20 cellular contexts compared by ENCODE assay signal in the genomic region with DNA sequence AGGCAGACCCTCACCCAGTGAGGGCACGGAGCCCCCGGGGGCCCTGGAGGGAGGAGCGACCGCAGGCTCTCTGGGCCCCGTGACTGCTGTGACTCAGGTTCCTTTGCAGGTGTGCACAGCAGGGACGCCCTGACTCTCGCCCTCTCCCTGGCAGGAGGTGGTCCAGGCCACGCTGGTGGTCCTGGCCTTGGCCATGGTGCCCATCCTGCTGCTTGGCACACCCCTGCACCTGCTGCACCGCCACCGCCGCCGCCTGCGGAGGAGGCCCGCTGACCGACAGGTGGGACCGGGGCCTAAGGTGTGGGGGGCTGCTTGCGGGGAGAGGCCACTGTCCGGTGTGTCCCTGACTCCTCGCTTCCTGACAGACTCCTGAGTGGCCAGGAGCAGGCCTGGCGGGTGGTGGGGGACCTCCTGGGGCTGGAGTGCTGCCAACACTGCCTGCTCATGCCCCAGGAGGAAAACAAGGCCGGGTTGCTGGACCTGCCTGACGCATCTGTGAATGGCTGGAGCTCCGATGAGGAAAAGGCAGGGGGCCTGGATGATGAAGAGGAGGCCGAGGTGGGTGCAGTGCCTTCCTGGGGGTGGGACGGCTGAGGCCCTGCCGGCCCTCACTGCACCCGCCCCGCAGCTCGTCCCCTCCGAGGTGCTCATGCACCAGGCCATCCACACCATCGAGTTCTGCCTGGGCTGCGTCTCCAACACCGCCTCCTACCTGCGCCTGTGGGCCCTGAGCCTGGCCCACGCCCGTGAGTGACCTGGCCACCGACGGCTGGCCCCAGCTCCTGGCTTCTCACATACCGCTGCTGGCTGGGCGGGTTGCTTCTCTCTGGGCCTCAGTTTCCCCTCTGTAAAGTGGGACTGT. TPM values are rescaled to one million over a fixed set of nuclear protein-coding genes. Genes with fewer than 3 reads are reported as not detected.
A peak's percentile ranks its signal among the peaks of the same experiment; 100 is the strongest.
DNase-seq lines count a peak whose midpoint lies in the region; ATAC-seq, FAIRE-seq and TF ChIP-seq lines count a peak whose summit lies in the region.
"Had no signal": no experiment of that assay in that cellular context is flagged by ENCODE, and none has a peak within 500 bp of the region (broad histone marks: within the 10 kb centered on the region; RNA-seq: fewer than 3 reads in every experiment).

No MANE protein-coding gene starts in this region.

- H3K9ac ChIP-seq in K562 (ENCODE audit: insufficient read depth in 1 of 2, low read depth in 2 of 2, low read length in 2 of 2): no peak overlapping the region; a peak in 1 of 4 replicates
- H3K9ac ChIP-seq: parathyroid adenoma had no signal

- intact Hi-C loops in K562 (cut with micrococcal nuclease) (no loop called here), pancreas (cut with DNase I) (loop anchor here in 1 of 3 donors (10.0 kb wide), 1 partner anchor 155 kb away; no protein-coding TSS in a partner anchor), esophagus muscularis mucosa (cut with DNase I) (no loop called here)

- 91% methylated on average over 12 of the region's 40 CpGs for WGBS in K562 (ENCODE audit: insufficient coverage, low coverage, missing lambda C conversion rate)
- 70 to 76% methylated on average over 34 to 40 of the region's 40 CpGs for WGBS in pancreas, 2 donors
- WGBS in esophagus muscularis mucosa: 91% methylated on average over 21 of the region's 40 CpGs

- TF ChIP-seq POLR2A in K562 (conservative IDR thresholded peaks at IDR 0.05): no peak
- no peak for TF ChIP-seq POLR2A in esophagus muscularis mucosa (IDR thresholded peaks at IDR 0.05; ENCODE audit: low read depth)

- H3K4me2 ChIP-seq in K562 (ENCODE audit: insufficient read depth, low read length): no peak overlapping the region
- H3K4me2 ChIP-seq: PC-9 had no signal

- CTCF ChIA-PET in K562 (lab: Yijun Ruan, JAX; ENCODE audit: low intra/inter-chr PET ratio): interaction anchor here (0.6 kb wide), 1 partner anchor 247 kb away, joined by 3 read pairs; no protein-coding TSS in a partner anchor

- no peak overlapping the region for H3K27ac Mint-ChIP-seq in activated T-cell treated with anti-CD3 and anti-CD28 coated beads, Interleukin-2, amount 50 U/mL, for 72 hours
- H3K27ac Mint-ChIP-seq: activated naive CD8-positive, alpha-beta T cell treated with anti-CD3 and anti-CD28 coated beads for 36 hours had no signal

- H3K27me3 ChIP-seq in K562 (ENCODE audit: control insufficient read depth in 2 of 2, insufficient read depth in 2 of 2, low read length in 2 of 2) (no peaks in the 10 kb centered on the region), pancreas (no peaks in the 10 kb centered on the region), esophagus muscularis mucosa (no peaks in the 10 kb centered on the region)
- H3K27me3 ChIP-seq: left lung, tibial nerve had no signal

- ATAC-seq in activated T-cell treated with anti-CD3 and anti-CD28 coated beads, Interleukin-2, amount 50 U/mL, for 72 hours (replicated peaks in 1 of 2): no peak
- ATAC-seq in K562 (no peak), pancreas (peak; percentile 24 to 38 (median 30)), GM21381 (IDR thresholded peaks at IDR 0.05; ENCODE audit: unreplicated experiment) (no peak)
- ATAC-seq: activated T-cell treated with anti-CD3 and anti-CD28 coated beads, Interleukin-2, amount 50 U/mL, for 4 hours; left lung had no signal

- no peaks in the 10 kb centered on the region for H3K9me3 Mint-ChIP-seq in activated T-cell treated with anti-CD3 and anti-CD28 coated beads, Interleukin-2, amount 50 U/mL, for 72 hours
- H3K9me3 Mint-ChIP-seq: activated naive CD8-positive, alpha-beta T cell treated with anti-CD3 and anti-CD28 coated beads for 36 hours; activated T-cell treated with anti-CD3 and anti-CD28 coated beads, Interleukin-2, amount 50 U/mL, for 4 hours had no signal

- H3K27ac ChIP-seq in K562 (ENCODE audit: extremely low read depth, low read depth, low read length): no peak overlapping the region
- H3K27ac ChIP-seq in pancreas: peak overlapping the region; percentile 17 to 64 (median 40)
- H3K27ac ChIP-seq in esophagus muscularis mucosa (replicated peaks in 1 of 4): no peak overlapping the region
- H3K27ac ChIP-seq: left lung, parathyroid adenoma, PC-9, SK-N-MC, tibial nerve had no signal

- H3K27me3 Mint-ChIP-seq in activated T-cell treated with anti-CD3 and anti-CD28 coated beads, Interleukin-2, amount 50 U/mL, for 72 hours (ENCODE audit: low read depth): no peaks in the 10 kb centered on the region
- H3K27me3 Mint-ChIP-seq: activated naive CD8-positive, alpha-beta T cell treated with anti-CD3 and anti-CD28 coated beads for 36 hours had no signal

- H4K20me1 ChIP-seq in K562 (replicated peaks; ENCODE audit: control insufficient read depth, insufficient read depth, low read length): no peaks in the 10 kb centered on the region; the same call in 1 of the 2 replicates

- no peak for TF ChIP-seq RAD21 in K562 (CRISPR knock-in tag; conservative IDR thresholded peaks at IDR 0.05 in 1 of 2, IDR thresholded peaks at IDR 0.05 in 1 of 2)

- TF ChIP-seq CTCF in K562 (IDR thresholded peaks at IDR 0.05 in 2 of 3, conservative IDR thresholded peaks at IDR 0.05 in 1 of 3; ENCODE audit: insufficient read depth in 2 of 3, low read depth in 1 of 3, low read length in 3 of 3) (no peak), pancreas (IDR thresholded peaks at IDR 0.05) (no peak), esophagus muscularis mucosa (IDR thresholded peaks at IDR 0.05) (no peak)

- H3K4me3 ChIP-seq in K562 (no peak overlapping the region), pancreas (no peak overlapping the region), esophagus muscularis mucosa (no peak overlapping the region)
- H3K4me3 ChIP-seq: left lung, PC-9, SK-N-MC, tibial nerve had no signal

- FAIRE-seq in K562 (lab: Jason Lieb, UNC) (no peak), pancreas (lab: Jason Lieb, UNC) (no peak)
- FAIRE-seq: A204.1, H54 had no signal

- H2AFZ ChIP-seq in K562 (ENCODE audit: low read depth, low read length): no peak overlapping the region
- H2AFZ ChIP-seq: parathyroid adenoma, PC-9 had no signal

- DNase-seq in activated T-cell treated with anti-CD3 and anti-CD28 coated beads, Interleukin-2, amount 50 U/mL, for 1 hour: peak; percentile 18
- DNase-seq in activated T-cell treated with anti-CD3 and anti-CD28 coated beads, Interleukin-2, amount 50 U/mL, for 72 hours: no peak
- DNase-seq in K562 (ENCODE audit: extremely low read depth in 1 of 4, low spot score in 3 of 4) (no peak), pancreas (peak; percentile 40 to 89 (median 70)), esophagus muscularis mucosa (ENCODE audit: extremely low spot score) (no peak)
- DNase-seq: activated CD4-positive, alpha-beta T cell treated with anti-CD3 and anti-CD28 coated beads, Interleukin-2, amount 50 U/mL, for 1 hour; activated naive CD8-positive, alpha-beta T cell treated with anti-CD3 and anti-CD28 coated beads for 36 hours; activated T-cell treated with anti-CD3 and anti-CD28 coated beads, Interleukin-2, amount 50 U/mL, for 4 hours; DMS79 treated with DMSO at 0.1 percent for 48 hours; effector CD4-positive, alpha-beta T cell; NCI-H2081 treated with DMSO at 0.1 percent for 48 hours; NCI-H526 treated with DMSO at 0.1 percent for 48 hours; PC-9 had no signal

- POLR2A ChIA-PET in K562 (lab: Yijun Ruan, JAX): interaction anchor here (0.6 to 1.1 kb wide), 2 partner anchors 15 to 332 kb away, joined by 3 read pairs; no protein-coding TSS in a partner anchor

- H3K4me3 Mint-ChIP-seq in activated T-cell treated with anti-CD3 and anti-CD28 coated beads, Interleukin-2, amount 50 U/mL, for 72 hours: no peak overlapping the region
- H3K4me3 Mint-ChIP-seq: activated naive CD8-positive, alpha-beta T cell treated with anti-CD3 and anti-CD28 coated beads for 36 hours; activated T-cell treated with anti-CD3 and anti-CD28 coated beads, Interleukin-2, amount 50 U/mL, for 4 hours had no signal

- no peaks in the 10 kb centered on the region for H3K9me3 ChIP-seq in K562 (replicated peaks; ENCODE audit: control insufficient read depth, insufficient read depth, low read depth, low read length)
- H3K9me3 ChIP-seq in pancreas: no peaks in the 10 kb centered on the region
- no peaks in the 10 kb centered on the region for H3K9me3 ChIP-seq in esophagus muscularis mucosa
- H3K9me3 ChIP-seq: left lung, tibial nerve had no signal

- peaks cover 0 to 35% of the 10 kb centered on the region in 2 experiments; a peak in 1 of 5 replicates for H3K4me1 ChIP-seq in K562 (replicated peaks in 1 of 2; ENCODE audit: control insufficient read depth in 2 of 2, insufficient read depth in 2 of 2, low read length in 2 of 2)
- H3K4me1 ChIP-seq in pancreas: peaks cover 0 to 8% (median 0%) of the 10 kb centered on the region in 3 donors
- H3K4me1 ChIP-seq in esophagus muscularis mucosa: peaks cover 0 to 10% (median 7%) of the 10 kb centered on the region in 4 donors
- H3K4me1 ChIP-seq: left lung, parathyroid adenoma had no signal

- BruUV-seq in K562 (replicated peaks; lab: Mats Ljungman, UMichigan): TSS peak; percentile 22

- H3K79me2 ChIP-seq in K562 (ENCODE audit: control insufficient read depth, insufficient read depth, low read length): no peaks in the 10 kb centered on the region
- H3K79me2 ChIP-seq: parathyroid adenoma had no signal

- H3K36me3 ChIP-seq in K562 (ENCODE audit: control insufficient read depth, insufficient read depth, low read length) (peaks cover 87% of the 10 kb centered on the region; the same call in 2 of the 3 replicates), pancreas (peaks cover 8 to 50% (median 10%) of the 10 kb centered on the region in 3 donors), esophagus muscularis mucosa (peaks cover 42 to 94% (median 75%) of the 10 kb centered on the region in 4 donors)

- no peaks in the 10 kb centered on the region for H3K9me1 ChIP-seq in K562 (ENCODE audit: control insufficient read depth, insufficient read depth, low read length)

- TF ChIP-seq EP300 in K562 (IDR thresholded peaks at IDR 0.05; ENCODE audit: low read length) (no peak), esophagus muscularis mucosa (IDR thresholded peaks at IDR 0.05) (no peak)

- peaks cover 0 to 1% of the 10 kb centered on the region in 2 donors for H3K36me3 Mint-ChIP-seq in activated T-cell treated with anti-CD3 and anti-CD28 coated beads, Interleukin-2, amount 50 U/mL, for 72 hours (ENCODE audit: insufficient read depth in 2 of 2)

- H3K4me1 Mint-ChIP-seq in activated T-cell treated with anti-CD3 and anti-CD28 coated beads, Interleukin-2, amount 50 U/mL, for 72 hours (ENCODE audit: low read depth): no peaks in the 10 kb centered on the region
- H3K4me1 Mint-ChIP-seq: activated naive CD8-positive, alpha-beta T cell treated with anti-CD3 and anti-CD28 coated beads for 36 hours had no signal

- in situ Hi-C loops in K562 (cut with MboI): no loop called here

RNA-seq across cellular contexts. Expression of a gene that starts 10.9 kb away (rescaled TPM):
- total RNA-seq in activated T-cell treated with anti-CD3 and anti-CD28 coated beads, Interleukin-2, amount 50 U/mL, for 72 hours: 100 to 1,000 TPM; 141 to 146 TPM
- 106 and 531 TPM in 2 replicates for total RNA-seq in K562 (2011; cell fraction: chromatin; rRNA removed; ENCODE audit: low replicate concordance)
- total RNA-seq in K562 (2011; cell fraction: nucleolus; rRNA removed): 492 and 517 TPM in 2 replicates
- total RNA-seq in K562 (2011; cell fraction: nucleoplasm; rRNA removed): 190 and 232 TPM in 2 replicates
- total RNA-seq in K562 (2014; rRNA removed) (78.0 and 82.8 TPM in 2 replicates), K562 (2014; rRNA removed; fragmentation: Illumina TruSeq; extraction: Trizol) (2.5 and 5.5 TPM in 2 replicates), K562 (2015; rRNA removed; fragmentation: Illumina TruSeq; extraction: Trizol) (24.4 and 28.7 TPM in 2 replicates), K562 (2021) (96.4 and 108 TPM in 2 replicates), pancreas (100 to 1,000 TPM; 166 to 287 (median 201) TPM), esophagus muscularis mucosa (100 to 1,000 TPM in 1 of 4 donors, 10 to 100 TPM in 3; 61.6 to 124 (median 81.4) TPM)
- polyA plus RNA-seq in K562 (2011; rRNA removed) (31.1 and 72.7 TPM in 2 replicates), K562 (2014; fragmentation: Illumina TruSeq; extraction: Trizol) (13.1 and 33.3 TPM in 2 replicates), K562 (2014; fragmentation: Nextera tagmentation; extraction: Ambion mirVana) (1 to 10 TPM in 1 of 2 experiments, under 1 TPM in 1; 0.49 to 1.9 TPM), K562 (2014; rRNA removed) (113 and 143 TPM in 2 replicates), pancreas (1,000 to 10,000 TPM in 1 of 2 donors, 100 to 1,000 TPM in 1; 550 to 1,036 TPM)
- polyA plus RNA-seq in K562 (2011; cell fraction: cytosol; rRNA removed): 56.1 and 92.6 TPM in 2 replicates
- 923 and 1,215 TPM in 2 replicates for polyA plus RNA-seq in K562 (2011; cell fraction: nucleus; rRNA removed)
- 55.4 and 115 TPM in 2 replicates for polyA plus RNA-seq in K562 (2012)
- polyA minus RNA-seq in K562 (2011; rRNA and poly(A)+ RNA removed): 9.7 and 11.0 TPM in 2 replicates
- polyA minus RNA-seq in K562 (2011; cell fraction: cytosol; rRNA and poly(A)+ RNA removed): 28.2 and 33.0 TPM in 2 replicates
- 139 and 154 TPM in 2 replicates for polyA minus RNA-seq in K562 (2011; cell fraction: nucleus; rRNA and poly(A)+ RNA removed)

RNA-seq across cellular contexts. Expression of a gene that starts 19.3 kb away (rescaled TPM):
- 100 to 1,000 TPM; 128 to 129 TPM for total RNA-seq in activated T-cell treated with anti-CD3 and anti-CD28 coated beads, Interleukin-2, amount 50 U/mL, for 72 hours
- total RNA-seq in K562 (2011; cell fraction: chromatin; rRNA removed; ENCODE audit: low replicate concordance): 41.2 and 158 TPM in 2 replicates
- 168 and 170 TPM in 2 replicates for total RNA-seq in K562 (2011; cell fraction: nucleolus; rRNA removed)
- total RNA-seq in K562 (2011; cell fraction: nucleoplasm; rRNA removed): 99.4 and 102 TPM in 2 replicates
- total RNA-seq in K562 (2014; rRNA removed): 351 and 419 TPM in 2 replicates
- 60.0 and 91.3 TPM in 2 replicates for total RNA-seq in K562 (2014; rRNA removed; fragmentation: Illumina TruSeq; extraction: Trizol)
- total RNA-seq in K562 (2015; rRNA removed; fragmentation: Illumina TruSeq; extraction: Trizol): 146 and 150 TPM in 2 replicates
- 271 and 294 TPM in 2 replicates for total RNA-seq in K562 (2021)
- polyA plus RNA-seq in K562 (2011; rRNA removed): 67.2 and 68.7 TPM in 2 replicates
- polyA plus RNA-seq in K562 (2011; cell fraction: cytosol; rRNA removed): 181 and 505 TPM in 2 replicates
- 116 and 178 TPM in 2 replicates for polyA plus RNA-seq in K562 (2011; cell fraction: nucleus; rRNA removed)
- polyA plus RNA-seq in K562 (2012): 247 and 317 TPM in 2 replicates
- polyA plus RNA-seq in K562 (2014; fragmentation: Illumina TruSeq; extraction: Trizol): 101 and 156 TPM in 2 replicates
- polyA plus RNA-seq in K562 (2014; fragmentation: Nextera tagmentation; extraction: Ambion mirVana): 10 to 100 TPM; 36.5 to 65.1 TPM
- polyA plus RNA-seq in K562 (2014; rRNA removed): 241 and 257 TPM in 2 replicates
- polyA minus RNA-seq in K562 (2011; rRNA and poly(A)+ RNA removed): 28.2 and 47.3 TPM in 2 replicates
- 128 and 135 TPM in 2 replicates for polyA minus RNA-seq in K562 (2011; cell fraction: cytosol; rRNA and poly(A)+ RNA removed)
- 55.5 and 65.1 TPM in 2 replicates for polyA minus RNA-seq in K562 (2011; cell fraction: nucleus; rRNA and poly(A)+ RNA removed)
- total RNA-seq in pancreas: 10 to 100 TPM; 43.6 to 70.5 (median 59.0) TPM
- 100 to 1,000 TPM; 116 to 121 TPM for polyA plus RNA-seq in pancreas
- 100 to 1,000 TPM; 178 to 271 (median 198) TPM for total RNA-seq in esophagus muscularis mucosa

RNA-seq across cellular contexts. Expression of a gene that starts 39.6 kb away (rescaled TPM):
- total RNA-seq in activated T-cell treated with anti-CD3 and anti-CD28 coated beads, Interleukin-2, amount 50 U/mL, for 72 hours: under 1 TPM; 0.10 to 0.16 TPM
- 0.14 and 0.70 TPM in 2 replicates for total RNA-seq in K562 (2011; cell fraction: chromatin; rRNA removed; ENCODE audit: low replicate concordance)
- total RNA-seq in K562 (2011; cell fraction: nucleolus; rRNA removed): 0.13 and 0.17 TPM in 2 replicates
- 0.07 and 0.15 TPM in 2 replicates for total RNA-seq in K562 (2011; cell fraction: nucleoplasm; rRNA removed)
- total RNA-seq in K562 (2014; rRNA removed) (0.37 TPM in 1 of 2 replicates, not detected in the other), K562 (2014; rRNA removed; fragmentation: Illumina TruSeq; extraction: Trizol) (0.04 TPM in 1 of 2 replicates, not detected in the other), K562 (2015; rRNA removed; fragmentation: Illumina TruSeq; extraction: Trizol) (0.07 and 0.08 TPM in 2 replicates), K562 (2021) (0.13 and 0.35 TPM in 2 replicates), pancreas (10 to 100 TPM in 2 of 6 donors, 1 to 10 TPM in 4; 3.2 to 13.7 (median 8.0) TPM), esophagus muscularis mucosa (10 to 100 TPM; 10.6 to 17.2 (median 12.6) TPM)
- polyA plus RNA-seq in K562 (2011; rRNA removed) (0.10 and 0.19 TPM in 2 replicates), K562 (2014; fragmentation: Illumina TruSeq; extraction: Trizol) (0.06 and 0.15 TPM in 2 replicates), K562 (2014; fragmentation: Nextera tagmentation; extraction: Ambion mirVana) (under 1 TPM in 1 of 2 experiments, not detected in 1; 0.01 TPM), K562 (2014; rRNA removed) (0.21 and 0.43 TPM in 2 replicates), pancreas (1 to 10 TPM; 6.4 to 9.5 TPM)
- 0.18 and 0.36 TPM in 2 replicates for polyA plus RNA-seq in K562 (2011; cell fraction: cytosol; rRNA removed)
- polyA plus RNA-seq in K562 (2011; cell fraction: nucleus; rRNA removed): 0.21 and 0.30 TPM in 2 replicates
- polyA plus RNA-seq in K562 (2012): 0.42 and 1.4 TPM in 2 replicates
- 0.03 TPM in 1 of 2 replicates, not detected in the other for polyA minus RNA-seq in K562 (2011; rRNA and poly(A)+ RNA removed)
- polyA minus RNA-seq in K562 (2011; cell fraction: cytosol; rRNA and poly(A)+ RNA removed): 1.5 TPM in 1 of 2 replicates, not detected in the other
- polyA minus RNA-seq in K562 (2011; cell fraction: nucleus; rRNA and poly(A)+ RNA removed): 0.11 and 0.54 TPM in 2 replicates
- total RNA-seq: activated naive CD8-positive, alpha-beta T cell treated with anti-CD3 and anti-CD28 coated beads for 36 hours had no signal

RNA-seq across cellular contexts. Expression of a gene that starts 45.8 kb away (rescaled TPM):
- 10 to 100 TPM in 1 of 2 donors, 1 to 10 TPM in 1; 8.0 to 16.7 TPM for total RNA-seq in activated T-cell treated with anti-CD3 and anti-CD28 coated beads, Interleukin-2, amount 50 U/mL, for 72 hours
- total RNA-seq in K562 (2011; cell fraction: chromatin; rRNA removed; ENCODE audit: low replicate concordance): 14.0 and 42.4 TPM in 2 replicates
- 38.0 and 40.8 TPM in 2 replicates for total RNA-seq in K562 (2011; cell fraction: nucleolus; rRNA removed)
- total RNA-seq in K562 (2011; cell fraction: nucleoplasm; rRNA removed): 17.3 and 24.9 TPM in 2 replicates
- total RNA-seq in K562 (2014; rRNA removed): 10.1 and 12.2 TPM in 2 replicates
- 3.7 and 4.3 TPM in 2 replicates for total RNA-seq in K562 (2014; rRNA removed; fragmentation: Illumina TruSeq; extraction: Trizol)
- total RNA-seq in K562 (2015; rRNA removed; fragmentation: Illumina TruSeq; extraction: Trizol): 2.3 and 3.3 TPM in 2 replicates
- total RNA-seq in K562 (2021): 13.6 and 14.1 TPM in 2 replicates
- polyA plus RNA-seq in K562 (2011; rRNA removed): 8.6 and 10.0 TPM in 2 replicates
- polyA plus RNA-seq in K562 (2011; cell fraction: cytosol; rRNA removed): 11.3 and 17.7 TPM in 2 replicates
- 30.9 and 40.1 TPM in 2 replicates for polyA plus RNA-seq in K562 (2011; cell fraction: nucleus; rRNA removed)
- 6.5 and 9.5 TPM in 2 replicates for polyA plus RNA-seq in K562 (2012)
- polyA plus RNA-seq in K562 (2014; fragmentation: Illumina TruSeq; extraction: Trizol): 5.1 and 6.5 TPM in 2 replicates
- polyA plus RNA-seq in K562 (2014; fragmentation: Nextera tagmentation; extraction: Ambion mirVana): under 1 TPM; 0.10 to 0.17 TPM
- 7.3 and 11.6 TPM in 2 replicates for polyA plus RNA-seq in K562 (2014; rRNA removed)
- 5.2 and 8.3 TPM in 2 replicates for polyA minus RNA-seq in K562 (2011; rRNA and poly(A)+ RNA removed)
- 9.3 and 11.6 TPM in 2 replicates for polyA minus RNA-seq in K562 (2011; cell fraction: cytosol; rRNA and poly(A)+ RNA removed)
- 12.3 and 12.5 TPM in 2 replicates for polyA minus RNA-seq in K562 (2011; cell fraction: nucleus; rRNA and poly(A)+ RNA removed)
- total RNA-seq in pancreas: 10 to 100 TPM; 13.0 to 28.5 (median 16.6) TPM
- 10 to 100 TPM; 26.3 to 36.5 TPM for polyA plus RNA-seq in pancreas
- total RNA-seq in esophagus muscularis mucosa: 10 to 100 TPM; 16.6 to 38.4 (median 31.6) TPM

Comparison
In these comparisons a context has a peak if more than half of its experiments do, and no peak if none do; other contexts are left out.
1. DNase-seq: peak in activated T-cell treated with anti-CD3 and anti-CD28 coated beads, Interleukin-2, amount 50 U/mL, for 1 hour (single experiment) and pancreas (6 of 6); none in activated T-cell treated with anti-CD3 and anti-CD28 coated beads, Interleukin-2, amount 50 U/mL, for 72 hours (0 of 2), K562 (0 of 4) and esophagus muscularis mucosa (single experiment).
2. ATAC-seq: peak in pancreas (4 of 4); none in activated T-cell treated with anti-CD3 and anti-CD28 coated beads, Interleukin-2, amount 50 U/mL, for 72 hours (0 of 2), K562 (single experiment) and GM21381 (single experiment).
3. H3K27ac ChIP-seq: peak in pancreas (4 of 4); none in K562 (single experiment) and esophagus muscularis mucosa (0 of 4).